1 cellular context compared by ENCODE assay signal in the genomic region with DNA sequence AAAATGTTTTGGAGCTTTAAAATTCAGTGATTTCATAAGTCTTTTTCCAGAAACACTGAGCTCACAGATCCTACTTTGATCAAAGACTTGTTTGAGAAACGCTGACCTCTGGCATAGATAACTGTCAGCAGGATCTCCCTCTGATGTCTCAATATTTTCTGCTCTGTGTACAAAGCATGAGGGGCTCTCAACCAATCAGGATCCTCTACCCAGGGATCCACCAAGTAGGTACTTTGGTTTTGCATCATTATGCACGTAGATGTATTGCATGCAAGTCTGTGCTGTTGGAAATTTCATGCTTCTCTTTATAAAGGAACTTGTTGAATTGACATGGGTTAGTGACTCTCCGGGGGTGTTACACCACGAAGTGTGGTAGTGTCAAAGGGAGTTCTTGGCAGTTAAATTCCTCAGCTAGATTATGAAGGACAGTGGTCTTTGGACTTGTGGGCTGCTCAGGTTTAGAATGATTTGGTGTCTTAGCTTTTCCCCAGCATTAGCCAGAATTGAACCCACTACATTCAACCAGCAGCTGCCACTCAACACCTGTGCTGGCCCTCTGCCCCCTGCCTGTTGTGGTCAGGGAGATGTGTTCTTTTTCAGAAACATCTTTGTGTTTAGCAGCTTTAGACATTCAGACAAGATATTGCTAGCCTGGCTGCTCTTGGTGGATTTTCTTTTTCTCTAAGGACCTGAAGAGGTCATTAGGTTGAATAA.
TF ChIP-seq lines count a peak whose summit lies in the region.

No MANE protein-coding gene starts in this region.

TF ChIP-seq in HepG2, 621 proteins besides CTCF, POLR2A, EP300 and RAD21 (continued from another document and continues in another):
- TF ChIP-seq, protein P1, sequence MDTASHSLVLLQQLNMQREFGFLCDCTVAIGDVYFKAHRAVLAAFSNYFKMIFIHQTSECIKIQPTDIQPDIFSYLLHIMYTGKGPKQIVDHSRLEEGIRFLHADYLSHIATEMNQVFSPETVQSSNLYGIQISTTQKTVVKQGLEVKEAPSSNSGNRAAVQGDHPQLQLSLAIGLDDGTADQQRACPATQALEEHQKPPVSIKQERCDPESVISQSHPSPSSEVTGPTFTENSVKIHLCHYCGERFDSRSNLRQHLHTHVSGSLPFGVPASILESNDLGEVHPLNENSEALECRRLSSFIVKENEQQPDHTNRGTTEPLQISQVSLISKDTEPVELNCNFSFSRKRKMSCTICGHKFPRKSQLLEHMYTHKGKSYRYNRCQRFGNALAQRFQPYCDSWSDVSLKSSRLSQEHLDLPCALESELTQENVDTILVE (CRISPR knock-in tag; IDR thresholded peaks at IDR 0.05), result no peak
- no peak for TF ChIP-seq TMF1 (CRISPR knock-in tag; IDR thresholded peaks at IDR 0.05; ENCODE audit: low read depth)
- TF ChIP-seq, protein P2, sequence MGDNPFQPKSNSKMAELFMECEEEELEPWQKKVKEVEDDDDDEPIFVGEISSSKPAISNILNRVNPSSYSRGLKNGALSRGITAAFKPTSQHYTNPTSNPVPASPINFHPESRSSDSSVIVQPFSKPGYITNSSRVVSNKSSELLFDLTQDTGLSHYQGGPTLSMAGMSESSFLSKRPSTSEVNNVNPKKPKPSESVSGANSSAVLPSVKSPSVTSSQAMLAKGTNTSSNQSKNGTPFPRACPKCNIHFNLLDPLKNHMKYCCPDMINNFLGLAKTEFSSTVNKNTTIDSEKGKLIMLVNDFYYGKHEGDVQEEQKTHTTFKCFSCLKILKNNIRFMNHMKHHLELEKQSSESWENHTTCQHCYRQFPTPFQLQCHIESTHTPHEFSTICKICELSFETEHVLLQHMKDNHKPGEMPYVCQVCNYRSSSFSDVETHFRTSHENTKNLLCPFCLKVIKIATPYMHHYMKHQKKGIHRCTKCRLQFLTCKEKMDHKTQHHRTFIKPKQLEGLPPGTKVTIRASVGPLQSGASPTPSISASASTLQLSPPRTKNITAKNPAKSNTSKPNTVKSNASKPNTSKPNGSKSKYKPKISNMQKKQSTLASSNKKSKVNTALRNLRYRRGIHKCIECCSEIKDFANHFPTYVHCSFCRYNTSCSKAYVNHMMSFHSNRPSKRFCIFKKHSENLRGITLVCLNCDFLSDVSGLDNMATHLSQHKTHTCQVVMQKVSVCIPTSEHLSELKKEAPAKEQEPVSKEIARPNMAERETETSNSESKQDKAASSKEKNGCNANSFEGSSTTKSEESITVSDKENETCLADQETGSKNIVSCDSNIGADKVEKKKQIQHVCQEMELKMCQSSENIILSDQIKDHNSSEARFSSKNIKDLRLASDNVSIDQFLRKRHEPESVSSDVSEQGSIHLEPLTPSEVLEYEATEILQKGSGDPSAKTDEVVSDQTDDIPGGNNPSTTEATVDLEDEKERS (CRISPR knock-in tag; IDR thresholded peaks at IDR 0.05), result 0 out of 2 replicates have a peak, but pooled peaks have one; percentile 22
- no peak for TF ChIP-seq ZNF224 (CRISPR knock-in tag; IDR thresholded peaks at IDR 0.05)
- TF ChIP-seq ZNF672 (CRISPR knock-in tag; IDR thresholded peaks at IDR 0.05), result no peak
- TF ChIP-seq PITX1 (CRISPR knock-in tag; IDR thresholded peaks at IDR 0.05), result no peak
- TF ChIP-seq TSC22D2 (CRISPR knock-in tag; IDR thresholded peaks at IDR 0.05; ENCODE audit: borderline replicate concordance), result 0 out of 2 replicates have a peak, but pooled peaks have one; percentile 27
- TF ChIP-seq FOSL2 (CRISPR knock-in tag; IDR thresholded peaks at IDR 0.05), result no peak
- no peak for TF ChIP-seq ZNF775 (CRISPR knock-in tag; IDR thresholded peaks at IDR 0.05; ENCODE audit: borderline replicate concordance)
- TF ChIP-seq, protein P3, sequence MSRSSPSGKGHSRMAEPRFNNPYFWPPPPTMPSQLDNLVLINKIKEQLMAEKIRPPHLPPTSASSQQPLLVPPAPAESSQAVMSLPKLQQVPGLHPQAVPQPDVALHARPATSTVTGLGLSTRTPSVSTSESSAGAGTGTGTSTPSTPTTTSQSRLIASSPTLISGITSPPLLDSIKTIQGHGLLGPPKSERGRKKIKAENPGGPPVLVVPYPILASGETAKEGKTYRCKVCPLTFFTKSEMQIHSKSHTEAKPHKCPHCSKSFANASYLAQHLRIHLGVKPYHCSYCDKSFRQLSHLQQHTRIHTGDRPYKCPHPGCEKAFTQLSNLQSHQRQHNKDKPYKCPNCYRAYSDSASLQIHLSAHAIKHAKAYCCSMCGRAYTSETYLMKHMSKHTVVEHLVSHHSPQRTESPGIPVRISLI (CRISPR knock-in tag; IDR thresholded peaks at IDR 0.05; ENCODE audit: borderline replicate concordance), result no peak
- TF ChIP-seq ZNF639 (CRISPR knock-in tag; conservative IDR thresholded peaks at IDR 0.05), result no peak
- TF ChIP-seq ASH2L (IDR thresholded peaks at IDR 0.05; ENCODE audit: insufficient read length, low read depth, low read length), result peak; percentile 87
- TF ChIP-seq ZNF703 (CRISPR knock-in tag; IDR thresholded peaks at IDR 0.05; ENCODE audit: borderline replicate concordance), result no peak
- no peak for TF ChIP-seq AGO1 (IDR thresholded peaks at IDR 0.05; ENCODE audit: low read depth, low read length, poor library complexity, severe bottlenecking)
- no peak for TF ChIP-seq KLF6 (CRISPR knock-in tag; IDR thresholded peaks at IDR 0.05)
- TF ChIP-seq ZNF776 (CRISPR knock-in tag; IDR thresholded peaks at IDR 0.05), result no peak
- TF ChIP-seq, protein P4, sequence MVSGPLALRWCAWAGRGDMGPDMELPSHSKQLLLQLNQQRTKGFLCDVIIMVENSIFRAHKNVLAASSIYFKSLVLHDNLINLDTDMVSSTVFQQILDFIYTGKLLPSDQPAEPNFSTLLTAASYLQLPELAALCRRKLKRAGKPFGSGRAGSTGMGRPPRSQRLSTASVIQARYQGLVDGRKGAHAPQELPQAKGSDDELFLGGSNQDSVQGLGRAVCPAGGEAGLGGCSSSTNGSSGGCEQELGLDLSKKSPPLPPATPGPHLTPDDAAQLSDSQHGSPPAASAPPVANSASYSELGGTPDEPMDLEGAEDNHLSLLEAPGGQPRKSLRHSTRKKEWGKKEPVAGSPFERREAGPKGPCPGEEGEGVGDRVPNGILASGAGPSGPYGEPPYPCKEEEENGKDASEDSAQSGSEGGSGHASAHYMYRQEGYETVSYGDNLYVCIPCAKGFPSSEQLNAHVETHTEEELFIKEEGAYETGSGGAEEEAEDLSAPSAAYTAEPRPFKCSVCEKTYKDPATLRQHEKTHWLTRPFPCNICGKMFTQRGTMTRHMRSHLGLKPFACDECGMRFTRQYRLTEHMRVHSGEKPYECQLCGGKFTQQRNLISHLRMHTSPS (CRISPR knock-in tag; IDR thresholded peaks at IDR 0.05; ENCODE audit: low read depth), result no peak
- no peak for TF ChIP-seq MED8 (CRISPR knock-in tag; IDR thresholded peaks at IDR 0.05; ENCODE audit: insufficient replicate concordance)
- peak; percentile 54 for TF ChIP-seq RARA (CRISPR knock-in tag; IDR thresholded peaks at IDR 0.05)
- no peak for TF ChIP-seq ZNF10 (CRISPR knock-in tag; IDR thresholded peaks at IDR 0.05; ENCODE audit: borderline replicate concordance, low read depth)
- TF ChIP-seq PATZ1 (CRISPR knock-in tag; IDR thresholded peaks at IDR 0.05), result no peak
- 0 out of 2 replicates have a peak, but pooled peaks have one; percentile 64 for TF ChIP-seq IRF2 (CRISPR knock-in tag; IDR thresholded peaks at IDR 0.05)
- TF ChIP-seq AFF4 (CRISPR knock-in tag; IDR thresholded peaks at IDR 0.05), result no peak
- peak; percentile 60; the same call in 1 of the 2 replicates for TF ChIP-seq DPF2 (CRISPR knock-in tag; IDR thresholded peaks at IDR 0.05; ENCODE audit: borderline replicate concordance, low read depth)
- TF ChIP-seq ZNF530 (CRISPR knock-in tag; IDR thresholded peaks at IDR 0.05; ENCODE audit: low read depth), result no peak
- TF ChIP-seq, protein P5, sequence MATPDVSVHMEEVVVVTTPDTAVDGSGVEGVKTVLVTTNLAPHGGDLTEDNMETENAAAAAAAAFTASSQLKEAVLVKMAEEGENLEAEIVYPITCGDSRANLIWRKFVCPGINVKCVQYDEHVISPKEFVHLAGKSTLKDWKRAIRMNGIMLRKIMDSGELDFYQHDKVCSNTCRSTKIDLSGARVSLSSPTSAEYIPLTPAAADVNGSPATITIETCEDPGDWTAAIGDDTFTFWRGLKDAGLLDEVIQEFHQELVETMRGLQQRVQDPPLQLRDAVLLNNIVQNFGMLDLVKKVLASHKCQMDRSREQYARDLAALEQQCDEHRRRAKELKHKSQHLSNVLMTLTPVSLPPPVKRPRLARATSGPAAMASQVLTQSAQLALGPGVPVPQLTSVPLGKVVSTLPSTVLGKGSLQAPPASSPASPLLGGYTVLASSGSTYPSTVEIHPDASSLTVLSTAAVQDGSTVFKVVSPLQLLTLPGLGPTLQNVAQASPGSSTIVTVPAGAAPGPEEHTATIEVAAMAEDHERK (CRISPR knock-in tag; IDR thresholded peaks at IDR 0.05; ENCODE audit: low read depth), result no peak
- TF ChIP-seq, protein P6, sequence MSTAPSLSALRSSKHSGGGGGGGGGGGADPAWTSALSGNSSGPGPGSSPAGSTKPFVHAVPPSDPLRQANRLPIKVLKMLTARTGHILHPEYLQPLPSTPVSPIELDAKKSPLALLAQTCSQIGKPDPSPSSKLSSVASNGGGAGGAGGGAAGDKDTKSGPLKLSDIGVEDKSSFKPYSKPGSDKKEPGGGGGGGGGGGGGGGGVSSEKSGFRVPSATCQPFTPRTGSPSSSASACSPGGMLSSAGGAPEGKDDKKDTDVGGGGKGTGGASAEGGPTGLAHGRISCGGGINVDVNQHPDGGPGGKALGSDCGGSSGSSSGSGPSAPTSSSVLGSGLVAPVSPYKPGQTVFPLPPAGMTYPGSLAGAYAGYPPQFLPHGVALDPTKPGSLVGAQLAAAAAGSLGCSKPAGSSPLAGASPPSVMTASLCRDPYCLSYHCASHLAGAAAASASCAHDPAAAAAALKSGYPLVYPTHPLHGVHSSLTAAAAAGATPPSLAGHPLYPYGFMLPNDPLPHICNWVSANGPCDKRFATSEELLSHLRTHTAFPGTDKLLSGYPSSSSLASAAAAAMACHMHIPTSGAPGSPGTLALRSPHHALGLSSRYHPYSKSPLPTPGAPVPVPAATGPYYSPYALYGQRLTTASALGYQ (CRISPR knock-in tag; IDR thresholded peaks at IDR 0.05), result no peak
- TF ChIP-seq, protein P7, sequence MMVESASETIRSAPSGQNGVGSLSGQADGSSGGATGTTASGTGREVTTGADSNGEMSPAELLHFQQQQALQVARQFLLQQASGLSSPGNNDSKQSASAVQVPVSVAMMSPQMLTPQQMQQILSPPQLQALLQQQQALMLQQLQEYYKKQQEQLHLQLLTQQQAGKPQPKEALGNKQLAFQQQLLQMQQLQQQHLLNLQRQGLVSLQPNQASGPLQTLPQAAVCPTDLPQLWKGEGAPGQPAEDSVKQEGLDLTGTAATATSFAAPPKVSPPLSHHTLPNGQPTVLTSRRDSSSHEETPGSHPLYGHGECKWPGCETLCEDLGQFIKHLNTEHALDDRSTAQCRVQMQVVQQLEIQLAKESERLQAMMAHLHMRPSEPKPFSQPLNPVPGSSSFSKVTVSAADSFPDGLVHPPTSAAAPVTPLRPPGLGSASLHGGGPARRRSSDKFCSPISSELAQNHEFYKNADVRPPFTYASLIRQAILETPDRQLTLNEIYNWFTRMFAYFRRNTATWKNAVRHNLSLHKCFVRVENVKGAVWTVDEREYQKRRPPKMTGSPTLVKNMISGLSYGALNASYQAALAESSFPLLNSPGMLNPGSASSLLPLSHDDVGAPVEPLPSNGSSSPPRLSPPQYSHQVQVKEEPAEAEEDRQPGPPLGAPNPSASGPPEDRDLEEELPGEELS (CRISPR knock-in tag; IDR thresholded peaks at IDR 0.05), result peak; percentile 35; the same call in 1 of the 2 replicates
- TF ChIP-seq ZNF660 (CRISPR knock-in tag; IDR thresholded peaks at IDR 0.05; ENCODE audit: borderline replicate concordance, low read depth), result no peak
- 0 out of 2 replicates have a peak, but pooled peaks have one; percentile 11 for TF ChIP-seq GABPB1 (CRISPR knock-in tag; IDR thresholded peaks at IDR 0.05)
- TF ChIP-seq NAIF1 (CRISPR knock-in tag; IDR thresholded peaks at IDR 0.05; ENCODE audit: borderline replicate concordance), result no peak
- no peak for TF ChIP-seq ZSCAN12 (CRISPR knock-in tag; IDR thresholded peaks at IDR 0.05)
- TF ChIP-seq NCOR1 (IDR thresholded peaks at IDR 0.05; ENCODE audit: borderline replicate concordance, low read length), result 0 out of 2 replicates have a peak, but pooled peaks have one; percentile 53
